8 cellular contexts compared by ENCODE assay signal in the genomic region with DNA sequence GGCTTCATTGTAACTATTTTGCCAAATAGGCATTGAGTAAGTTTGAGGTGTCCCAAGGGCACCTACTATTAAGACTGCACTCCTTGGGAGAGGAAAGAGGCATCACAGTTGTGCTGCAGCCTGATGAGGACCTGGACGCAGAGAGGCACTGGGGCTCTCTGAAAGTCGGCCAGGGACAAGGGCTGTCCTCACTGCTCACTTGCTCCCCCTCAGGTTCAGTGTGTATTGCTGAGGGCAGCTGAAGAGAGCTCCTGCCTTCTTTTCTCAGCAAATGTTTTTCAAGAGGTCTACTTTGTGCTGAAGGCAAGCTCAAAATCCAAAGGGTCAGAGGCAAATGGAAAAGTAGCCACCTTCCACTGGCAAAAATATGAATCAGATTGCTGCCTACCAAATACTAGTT.
A peak's percentile ranks its signal among the peaks of the same experiment; 100 is the strongest.
DNase-seq lines count a peak whose midpoint lies in the region; ATAC-seq and TF ChIP-seq lines count a peak whose summit lies in the region.

No MANE protein-coding gene starts in this region.

- H3K4me3 ChIP-seq in MG63 (no peak overlapping the region), coronary artery (no peak overlapping the region)

- DNase-seq in GM13976 (ENCODE audit: low spot score) (peak; percentile 8), MG63 (peak; percentile 38), cerebellum (ENCODE audit: low spot score) (peak; percentile 72), occipital lobe (lab: John Stamatoyannopoulos, UW) (peak; percentile 14), coronary artery (ENCODE audit: low spot score) (no peak), GOT3 (lab: John Stamatoyannopoulos, UW) (no peak), cardiac septum (ENCODE audit: low spot score) (no peak)

- no peaks in the 10 kb centered on the region for H3K36me3 ChIP-seq in MG63

- ATAC-seq in GM21737 (IDR thresholded peaks at IDR 0.05; ENCODE audit: unreplicated experiment): peak; percentile 74

- in situ Hi-C loops in GM13976 (cut with MboI; ENCODE audit: low sequenced_read_pairs, unreplicated experiment): no loop called here

- H3K9me3 ChIP-seq in MG63: no peaks in the 10 kb centered on the region

- no peak overlapping the region for H3K27ac ChIP-seq in coronary artery

- intact Hi-C loops in cardiac septum (cut with DNase I): no loop called here

- TF ChIP-seq CTCF in GM13976 (IDR thresholded peaks at IDR 0.05; ENCODE audit: borderline replicate concordance, control extremely low read depth, extremely low read depth, insufficient read depth, missing control alignments): no peak
- no peak for TF ChIP-seq CTCF in coronary artery (IDR thresholded peaks at IDR 0.05)

- H3K27me3 ChIP-seq in MG63: no peaks in the 10 kb centered on the region

Comparison
In these comparisons a context has a peak if more than half of its experiments do, and no peak if none do; other contexts are left out.
1. DNase-seq: peak in GM13976 (single experiment), MG63 (single experiment), cerebellum (single experiment) and occipital lobe (single experiment); none in coronary artery (single experiment), GOT3 (single experiment) and cardiac septum (single experiment).